22 cellular contexts compared by ENCODE assay signal in the genomic region with DNA sequence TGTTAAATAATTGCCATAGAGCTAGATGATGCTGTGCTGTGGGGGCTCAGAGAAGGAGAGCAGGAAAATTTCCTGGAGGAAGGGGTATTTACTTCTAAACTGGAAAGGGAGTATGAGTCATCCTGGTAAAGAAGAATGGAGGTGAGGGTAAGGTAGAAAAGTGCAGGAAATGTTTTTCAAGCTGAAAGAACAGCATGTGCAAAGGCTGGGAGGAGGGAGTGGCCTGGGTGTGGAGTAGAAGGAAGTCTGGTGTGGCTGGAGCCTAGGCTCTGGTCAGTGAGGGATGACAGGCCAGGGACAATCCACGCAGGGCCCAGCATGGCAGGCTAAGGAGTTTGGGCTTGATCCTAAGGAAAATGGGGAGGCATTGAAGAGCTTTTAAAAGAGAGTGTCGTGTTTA. TPM values are rescaled to one million over a fixed set of nuclear protein-coding genes. Genes with fewer than 3 reads are reported as not detected.
DNase-seq lines count a peak whose midpoint lies in the region; ATAC-seq, FAIRE-seq and TF ChIP-seq lines count a peak whose summit lies in the region.
"Had no signal": no experiment of that assay in that cellular context is flagged by ENCODE, and none has a peak within 500 bp of the region (broad histone marks: within the 10 kb centered on the region; RNA-seq: fewer than 3 reads in every experiment).

No MANE protein-coding gene starts in this region.

- ATAC-seq in RWPE2 (ENCODE audit: low read depth): 0 out of 3 replicates have a peak, but pooled peaks have one; percentile 14

- H4K12ac ChIP-seq in trophoblast cell (ENCODE audit: low read depth, low read length): no peak overlapping the region

- H2AK5ac ChIP-seq in trophoblast cell (ENCODE audit: low read length): no peak overlapping the region

- peaks cover 6% of the 10 kb centered on the region for H3K9me3 Mint-ChIP-seq in osteocyte (ENCODE audit: unreplicated experiment)

- H2BK5ac ChIP-seq in trophoblast cell (ENCODE audit: low read depth, low read length, poor library complexity): no peak overlapping the region

- no peak overlapping the region for H4K91ac ChIP-seq in trophoblast cell (ENCODE audit: low read depth, low read length)

- H3K14ac ChIP-seq in trophoblast cell (ENCODE audit: low read length): no peak overlapping the region

- H3K4me3 Mint-ChIP-seq in osteocyte (ENCODE audit: unreplicated experiment): no peak overlapping the region
- H3K4me3 Mint-ChIP-seq: H9 had no signal

- H3K4me1 Mint-ChIP-seq in osteocyte (ENCODE audit: unreplicated experiment): peaks cover 5% of the 10 kb centered on the region

- H3K27me3 ChIP-seq in RWPE2 (ENCODE audit: insufficient read depth, poor library complexity, severe bottlenecking) (no peaks in the 10 kb centered on the region), colonic mucosa (no peaks in the 10 kb centered on the region), keratinocyte (ENCODE audit: control insufficient read depth, extremely low read depth, insufficient read depth, low read length) (no peaks in the 10 kb centered on the region), spleen (replicated peaks in 1 of 7) (peaks cover 0 to 54% (median 3%) of the 10 kb centered on the region in 7 donors), trophoblast cell (ENCODE audit: insufficient read depth, low read length) (no peaks in the 10 kb centered on the region)
- H3K27me3 ChIP-seq: SJCRH30 had no signal

- H3K27me3 Mint-ChIP-seq in osteocyte (ENCODE audit: unreplicated experiment): peaks cover 19% of the 10 kb centered on the region

- no peak overlapping the region for H3K27ac Mint-ChIP-seq in osteocyte (ENCODE audit: unreplicated experiment)

- 63 to 83% (median 76%) methylated on average over 2 of the region's 2 CpGs for WGBS in spleen, 5 donors
- 100% methylated on average over 1 of the region's 2 CpGs for WGBS in trophoblast cell (ENCODE audit: extremely low coverage, insufficient coverage, insufficient read length)

- no peaks in the 10 kb centered on the region for H3K79me1 ChIP-seq in trophoblast cell (ENCODE audit: low read length)

- H3K18ac ChIP-seq in trophoblast cell (ENCODE audit: low read length): no peak overlapping the region

- peak; percentile 36 for FAIRE-seq in keratinocyte (lab: Jason Lieb, UNC)
- FAIRE-seq: HTR-8/SVneo had no signal

- no peaks in the 10 kb centered on the region for H4K20me1 ChIP-seq in keratinocyte (ENCODE audit: control insufficient read depth, extremely low read depth, insufficient read depth, low read length)

- H3K23ac ChIP-seq in trophoblast cell (ENCODE audit: low read length): no peak overlapping the region

- H3K36me3 ChIP-seq in RWPE2 (ENCODE audit: low read depth) (no peaks in the 10 kb centered on the region), colonic mucosa (no peaks in the 10 kb centered on the region), keratinocyte (ENCODE audit: control insufficient read depth in 2 of 2, extremely low read depth in 1 of 2, insufficient read depth in 2 of 2, low read length in 2 of 2) (no peaks in the 10 kb centered on the region), spleen (no peaks in the 10 kb centered on the region), trophoblast cell (ENCODE audit: control insufficient read depth in 1 of 2, insufficient read depth in 2 of 2, low read length in 2 of 2) (no peaks in the 10 kb centered on the region)
- H3K36me3 ChIP-seq: SJCRH30 had no signal

- TF ChIP-seq CTCF in RWPE2 (IDR thresholded peaks at IDR 0.05; ENCODE audit: poor library complexity, severe bottlenecking) (no peak), colonic mucosa (IDR thresholded peaks at IDR 0.05) (no peak), keratinocyte (optimal IDR thresholded peaks at IDR 0.05 in 1 of 3, IDR thresholded peaks at IDR 0.05 in 1 of 3, conservative IDR thresholded peaks at IDR 0.05 in 1 of 3; ENCODE audit: extremely low read depth in 1 of 3, insufficient read depth in 2 of 3, low read length in 3 of 3) (no peak), spleen (IDR thresholded peaks at IDR 0.05 in 8 of 11, conservative IDR thresholded peaks at IDR 0.05 in 3 of 11) (no peak), osteocyte (IDR thresholded peaks at IDR 0.05) (no peak)

- H3K9ac ChIP-seq in colonic mucosa (ENCODE audit: low read depth in 2 of 2, low read length in 2 of 2) (no peak overlapping the region), keratinocyte (ENCODE audit: control insufficient read depth, extremely low read depth, insufficient read depth, low read length) (no peak overlapping the region), trophoblast cell (ENCODE audit: low read length) (no peak overlapping the region)

- H2AFZ ChIP-seq in keratinocyte (ENCODE audit: control insufficient read depth, low read length) (peak overlapping the region; percentile 60), trophoblast cell (ENCODE audit: insufficient read depth, low read length, poor library complexity) (no peak overlapping the region)

- no peaks in the 10 kb centered on the region for H3K9me1 ChIP-seq in keratinocyte (ENCODE audit: control insufficient read depth, extremely low read depth, insufficient read depth, low read length)

- no peak for TF ChIP-seq POLR2A in spleen (IDR thresholded peaks at IDR 0.05)

- intact Hi-C loops in colonic mucosa (cut with DNase I): no loop called here
- intact Hi-C loops in spleen (cut with DNase I; ENCODE audit: low total_unique reads): no loop called here

- no peak overlapping the region for H2BK12ac ChIP-seq in trophoblast cell (ENCODE audit: low read length)

- H4K8ac ChIP-seq in trophoblast cell (ENCODE audit: low read depth, low read length): no peak overlapping the region

- peak overlapping the region; percentile 55 for H3K27ac ChIP-seq in RWPE2 (ENCODE audit: poor library complexity, severe bottlenecking)
- H3K27ac ChIP-seq in colonic mucosa: no peak overlapping the region
- peak overlapping the region; percentile 25 for H3K27ac ChIP-seq in keratinocyte (ENCODE audit: control insufficient read depth, insufficient read depth, low read length)
- H3K27ac ChIP-seq in spleen: no peak overlapping the region
- H3K27ac ChIP-seq in trophoblast cell (ENCODE audit: low read depth, low read length): no peak overlapping the region
- H3K27ac ChIP-seq: SJCRH30 had no signal

- DNase-seq in RWPE2 (ENCODE audit: low spot score): peak; percentile 5
- DNase-seq in colonic mucosa: peak; percentile 66
- DNase-seq in keratinocyte (ENCODE audit: low read depth, low spot score): no peak
- peak; percentile 20 for DNase-seq in spleen
- DNase-seq in stimulated activated CD4-positive, alpha-beta T cell treated with anti-CD3 and anti-CD28 coated beads, Interleukin-1b, Interleukin-23, amount 100 ng/mL, for 48 hours: no peak
- DNase-seq in AG20443 (ENCODE audit: low spot score): no peak
- no peak for DNase-seq in trophoblast cell
- no peak for DNase-seq in osteocyte (ENCODE audit: extremely low spot score, unreplicated experiment)
- DNase-seq: C1 segment of cervical spinal cord, DMS79, H9, IMR-90, NCI-H1436, NCI-H1930, NCI-H226, NCI-H524, NCI-H82, RPMI8226, SJCRH30 had no signal

- H3K4me2 ChIP-seq in keratinocyte (ENCODE audit: control insufficient read depth, extremely low read depth, insufficient read depth, low read depth, low read length) (peak overlapping the region; percentile 31), trophoblast cell (ENCODE audit: low read length) (no peak overlapping the region)

- peaks cover 7% of the 10 kb centered on the region for H3K9me3 ChIP-seq in RWPE2 (ENCODE audit: severe bottlenecking)
- H3K9me3 ChIP-seq in colonic mucosa: no peaks in the 10 kb centered on the region
- H3K9me3 ChIP-seq in keratinocyte (ENCODE audit: control insufficient read depth, low read depth, low read length): peaks cover 4% of the 10 kb centered on the region
- peaks cover 0 to 42% (median 24%) of the 10 kb centered on the region in 8 donors for H3K9me3 ChIP-seq in spleen
- H3K9me3 ChIP-seq in trophoblast cell (ENCODE audit: insufficient read depth, low read depth, low read length): peaks cover 20% of the 10 kb centered on the region

- H3K4ac ChIP-seq in trophoblast cell (ENCODE audit: low read depth, low read length): no peak overlapping the region

- no peaks in the 10 kb centered on the region for H3K36me3 Mint-ChIP-seq in osteocyte (ENCODE audit: unreplicated experiment)

- no peak overlapping the region for H3K4me3 ChIP-seq in RWPE2 (ENCODE audit: severe bottlenecking)
- no peak overlapping the region for H3K4me3 ChIP-seq in colonic mucosa
- peak overlapping the region in 1 of 3 experiments; percentile 7 for H3K4me3 ChIP-seq in keratinocyte (ENCODE audit: control insufficient read depth in 2 of 3, extremely low read depth in 1 of 3, insufficient read depth in 2 of 3, low read depth in 1 of 3, low read length in 3 of 3)
- no peak overlapping the region for H3K4me3 ChIP-seq in spleen
- no peak overlapping the region for H3K4me3 ChIP-seq in trophoblast cell (ENCODE audit: low read depth, low read length)
- H3K4me3 ChIP-seq: SJCRH30 had no signal

- H3K4me1 ChIP-seq in RWPE2 (ENCODE audit: insufficient read depth, poor library complexity, severe bottlenecking) (peaks cover 18% of the 10 kb centered on the region), colonic mucosa (no peaks in the 10 kb centered on the region), keratinocyte (ENCODE audit: control insufficient read depth, extremely low read depth, insufficient read depth, low read length) (peaks cover 8% of the 10 kb centered on the region), spleen (no peaks in the 10 kb centered on the region), trophoblast cell (ENCODE audit: control insufficient read depth in 1 of 2, insufficient read depth in 2 of 2, low read length in 2 of 2) (no peaks in the 10 kb centered on the region)
- H3K4me1 ChIP-seq: SJCRH30 had no signal

- no peak overlapping the region for H2BK120ac ChIP-seq in trophoblast cell (ENCODE audit: insufficient read depth, low read length, poor library complexity)

- H3K79me2 ChIP-seq in keratinocyte (ENCODE audit: control insufficient read depth, insufficient read depth, low read length) (no peaks in the 10 kb centered on the region), trophoblast cell (ENCODE audit: control insufficient read depth, insufficient read depth, low read length, poor library complexity) (no peaks in the 10 kb centered on the region)

- dilution Hi-C loops in keratinocyte (cut with MboI; ENCODE audit: extremely low pct_ligation_motif_present, low sequenced_read_pairs): no loop called here

RNA-seq across cellular contexts. Expression of a gene that starts 45.9 kb away (rescaled TPM):
- not detected for total RNA-seq in colonic mucosa
- 0.05 to 0.13 TPM in 2 of 3 replicates, not detected in the other for polyA plus RNA-seq in keratinocyte
- polyA plus RNA-seq in keratinocyte (2011; ENCODE audit: low read depth): not detected
- 0.01 and 0.08 TPM in 2 replicates for polyA plus RNA-seq in keratinocyte (2011; cell fraction: cytosol; rRNA removed)
- polyA plus RNA-seq in keratinocyte (2011; cell fraction: nucleus; rRNA removed): 0.08 and 0.45 TPM in 2 replicates
- 0.06 TPM in 1 of 2 replicates, not detected in the other for polyA plus RNA-seq in keratinocyte (2012; ENCODE audit: low replicate concordance)
- 1.3 TPM in 1 of 3 replicates, not detected in the others for polyA minus RNA-seq in keratinocyte
- not detected for polyA minus RNA-seq in keratinocyte (2011; cell fraction: cytosol; rRNA and poly(A)+ RNA removed)
- polyA minus RNA-seq in keratinocyte (2011; cell fraction: nucleus; rRNA and poly(A)+ RNA removed): not detected in 2 replicates
- 1 to 10 TPM in 1 of 7 donors, under 1 TPM in 5, not detected in 1; 0.30 to 1.1 (median 0.69) TPM for total RNA-seq in spleen
- under 1 TPM; 0.04 to 0.08 (median 0.06) TPM for polyA plus RNA-seq in spleen
- 0.04 and 0.10 TPM in 2 replicates for polyA plus RNA-seq in trophoblast cell (2013)
- 0.39 and 0.99 TPM in 2 replicates for total RNA-seq in osteocyte
- total RNA-seq: A673, H9, IMR-90, M059J had no signal

Comparison
In these comparisons a context has a peak if more than half of its experiments do, and no peak if none do; other contexts are left out.
1. DNase-seq: peak in RWPE2 (single experiment), colonic mucosa (single experiment) and spleen (single experiment); none in keratinocyte (single experiment), stimulated activated CD4-positive, alpha-beta T cell treated with anti-CD3 and anti-CD28 coated beads, Interleukin-1b, Interleukin-23, amount 100 ng/mL, for 48 hours (single experiment), AG20443 (single experiment), trophoblast cell (0 of 2) and osteocyte (single experiment).
2. H3K27ac ChIP-seq: peak in RWPE2 (single experiment) and keratinocyte (single experiment); none in colonic mucosa (single experiment), spleen (0 of 8) and trophoblast cell (single experiment).